In the genomic region with DNA sequence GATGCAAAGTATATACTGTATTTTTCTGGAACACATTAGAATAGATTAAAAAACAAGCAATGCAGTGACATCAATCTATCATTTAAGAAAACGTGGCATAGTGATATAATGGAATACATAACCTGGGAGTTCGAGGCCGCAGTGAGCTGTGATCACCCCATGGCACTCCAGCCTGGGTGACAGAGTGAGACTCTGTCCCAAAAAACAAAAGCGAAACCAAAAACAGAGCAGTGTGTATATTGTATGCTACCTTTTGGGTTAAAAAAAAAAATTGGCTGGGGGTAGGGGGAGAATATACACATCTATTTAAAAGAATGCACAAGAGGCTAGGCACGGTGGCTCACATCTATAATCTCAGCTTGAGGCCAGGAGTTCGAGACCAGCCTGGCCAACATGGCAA, we compare ENCODE assay signal across 1 cellular context.
TF ChIP-seq lines count a peak whose summit lies in the region.

No MANE protein-coding gene starts in this region.

TF ChIP-seq in GM23338, 12 proteins besides CTCF, POLR2A, EP300 and RAD21 (continued from another document):
- TF ChIP-seq, protein P1, sequence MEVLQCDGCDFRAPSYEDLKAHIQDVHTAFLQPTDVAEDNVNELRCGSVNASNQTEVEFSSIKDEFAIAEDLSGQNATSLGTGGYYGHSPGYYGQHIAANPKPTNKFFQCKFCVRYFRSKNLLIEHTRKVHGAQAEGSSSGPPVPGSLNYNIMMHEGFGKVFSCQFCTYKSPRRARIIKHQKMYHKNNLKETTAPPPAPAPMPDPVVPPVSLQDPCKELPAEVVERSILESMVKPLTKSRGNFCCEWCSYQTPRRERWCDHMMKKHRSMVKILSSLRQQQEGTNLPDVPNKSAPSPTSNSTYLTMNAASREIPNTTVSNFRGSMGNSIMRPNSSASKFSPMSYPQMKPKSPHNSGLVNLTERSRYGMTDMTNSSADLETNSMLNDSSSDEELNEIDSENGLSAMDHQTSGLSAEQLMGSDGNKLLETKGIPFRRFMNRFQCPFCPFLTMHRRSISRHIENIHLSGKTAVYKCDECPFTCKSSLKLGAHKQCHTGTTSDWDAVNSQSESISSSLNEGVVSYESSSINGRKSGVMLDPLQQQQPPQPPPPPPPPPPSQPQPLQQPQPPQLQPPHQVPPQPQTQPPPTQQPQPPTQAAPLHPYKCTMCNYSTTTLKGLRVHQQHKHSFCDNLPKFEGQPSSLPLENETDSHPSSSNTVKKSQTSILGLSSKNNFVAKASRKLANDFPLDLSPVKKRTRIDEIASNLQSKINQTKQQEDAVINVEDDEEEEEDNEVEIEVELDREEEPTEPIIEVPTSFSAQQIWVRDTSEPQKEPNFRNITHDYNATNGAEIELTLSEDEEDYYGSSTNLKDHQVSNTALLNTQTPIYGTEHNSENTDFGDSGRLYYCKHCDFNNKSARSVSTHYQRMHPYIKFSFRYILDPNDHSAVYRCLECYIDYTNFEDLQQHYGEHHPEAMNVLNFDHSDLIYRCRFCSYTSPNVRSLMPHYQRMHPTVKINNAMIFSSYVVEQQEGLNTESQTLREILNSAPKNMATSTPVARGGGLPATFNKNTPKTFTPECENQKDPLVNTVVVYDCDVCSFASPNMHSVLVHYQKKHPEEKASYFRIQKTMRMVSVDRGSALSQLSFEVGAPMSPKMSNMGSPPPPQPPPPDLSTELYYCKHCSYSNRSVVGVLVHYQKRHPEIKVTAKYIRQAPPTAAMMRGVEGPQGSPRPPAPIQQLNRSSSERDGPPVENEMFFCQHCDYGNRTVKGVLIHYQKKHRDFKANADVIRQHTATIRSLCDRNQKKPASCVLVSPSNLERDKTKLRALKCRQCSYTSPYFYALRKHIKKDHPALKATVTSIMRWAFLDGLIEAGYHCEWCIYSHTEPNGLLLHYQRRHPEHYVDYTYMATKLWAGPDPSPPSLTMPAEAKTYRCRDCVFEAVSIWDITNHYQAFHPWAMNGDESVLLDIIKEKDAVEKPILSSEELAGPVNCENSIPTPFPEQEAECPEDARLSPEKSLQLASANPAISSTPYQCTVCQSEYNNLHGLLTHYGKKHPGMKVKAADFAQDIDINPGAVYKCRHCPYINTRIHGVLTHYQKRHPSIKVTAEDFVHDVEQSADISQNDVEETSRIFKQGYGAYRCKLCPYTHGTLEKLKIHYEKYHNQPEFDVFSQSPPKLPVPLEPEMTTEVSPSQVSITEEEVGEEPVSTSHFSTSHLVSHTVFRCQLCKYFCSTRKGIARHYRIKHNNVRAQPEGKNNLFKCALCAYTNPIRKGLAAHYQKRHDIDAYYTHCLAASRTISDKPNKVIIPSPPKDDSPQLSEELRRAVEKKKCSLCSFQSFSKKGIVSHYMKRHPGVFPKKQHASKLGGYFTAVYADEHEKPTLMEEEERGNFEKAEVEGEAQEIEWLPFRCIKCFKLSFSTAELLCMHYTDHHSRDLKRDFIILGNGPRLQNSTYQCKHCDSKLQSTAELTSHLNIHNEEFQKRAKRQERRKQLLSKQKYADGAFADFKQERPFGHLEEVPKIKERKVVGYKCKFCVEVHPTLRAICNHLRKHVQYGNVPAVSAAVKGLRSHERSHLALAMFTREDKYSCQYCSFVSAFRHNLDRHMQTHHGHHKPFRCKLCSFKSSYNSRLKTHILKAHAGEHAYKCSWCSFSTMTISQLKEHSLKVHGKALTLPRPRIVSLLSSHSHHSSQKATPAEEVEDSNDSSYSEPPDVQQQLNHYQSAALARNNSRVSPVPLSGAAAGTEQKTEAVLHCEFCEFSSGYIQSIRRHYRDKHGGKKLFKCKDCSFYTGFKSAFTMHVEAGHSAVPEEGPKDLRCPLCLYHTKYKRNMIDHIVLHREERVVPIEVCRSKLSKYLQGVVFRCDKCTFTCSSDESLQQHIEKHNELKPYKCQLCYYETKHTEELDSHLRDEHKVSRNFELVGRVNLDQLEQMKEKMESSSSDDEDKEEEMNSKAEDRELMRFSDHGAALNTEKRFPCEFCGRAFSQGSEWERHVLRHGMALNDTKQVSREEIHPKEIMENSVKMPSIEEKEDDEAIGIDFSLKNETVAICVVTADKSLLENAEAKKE (CRISPR knock-in tag; IDR thresholded peaks at IDR 0.05), result no peak
- no peak for TF ChIP-seq NANOG (IDR thresholded peaks at IDR 0.05; ENCODE audit: borderline replicate concordance)
- no peak for TF ChIP-seq POLR2AphosphoS5 (IDR thresholded peaks at IDR 0.05; ENCODE audit: low read depth)
- TF ChIP-seq STAT1 (IDR thresholded peaks at IDR 0.05; ENCODE audit: unreplicated experiment), result no peak
- TF ChIP-seq ZNF114 (CRISPR knock-in tag; IDR thresholded peaks at IDR 0.05), result no peak
- no peak for TF ChIP-seq CREB1 (CRISPR knock-in tag; IDR thresholded peaks at IDR 0.05; ENCODE audit: low read depth)
- no peak for TF ChIP-seq EZH2phosphoT487 (IDR thresholded peaks at IDR 0.05; ENCODE audit: unreplicated experiment)
- TF ChIP-seq ZNF331 (CRISPR knock-in tag; IDR thresholded peaks at IDR 0.05; ENCODE audit: low read depth), result no peak
- no peak for TF ChIP-seq JUNB (IDR thresholded peaks at IDR 0.05; ENCODE audit: unreplicated experiment)
- no peak for TF ChIP-seq EZH2 (IDR thresholded peaks at IDR 0.05; ENCODE audit: low read depth, unreplicated experiment)
